Comparison of ENCODE assay signal across 1 cellular context in the genomic region with DNA sequence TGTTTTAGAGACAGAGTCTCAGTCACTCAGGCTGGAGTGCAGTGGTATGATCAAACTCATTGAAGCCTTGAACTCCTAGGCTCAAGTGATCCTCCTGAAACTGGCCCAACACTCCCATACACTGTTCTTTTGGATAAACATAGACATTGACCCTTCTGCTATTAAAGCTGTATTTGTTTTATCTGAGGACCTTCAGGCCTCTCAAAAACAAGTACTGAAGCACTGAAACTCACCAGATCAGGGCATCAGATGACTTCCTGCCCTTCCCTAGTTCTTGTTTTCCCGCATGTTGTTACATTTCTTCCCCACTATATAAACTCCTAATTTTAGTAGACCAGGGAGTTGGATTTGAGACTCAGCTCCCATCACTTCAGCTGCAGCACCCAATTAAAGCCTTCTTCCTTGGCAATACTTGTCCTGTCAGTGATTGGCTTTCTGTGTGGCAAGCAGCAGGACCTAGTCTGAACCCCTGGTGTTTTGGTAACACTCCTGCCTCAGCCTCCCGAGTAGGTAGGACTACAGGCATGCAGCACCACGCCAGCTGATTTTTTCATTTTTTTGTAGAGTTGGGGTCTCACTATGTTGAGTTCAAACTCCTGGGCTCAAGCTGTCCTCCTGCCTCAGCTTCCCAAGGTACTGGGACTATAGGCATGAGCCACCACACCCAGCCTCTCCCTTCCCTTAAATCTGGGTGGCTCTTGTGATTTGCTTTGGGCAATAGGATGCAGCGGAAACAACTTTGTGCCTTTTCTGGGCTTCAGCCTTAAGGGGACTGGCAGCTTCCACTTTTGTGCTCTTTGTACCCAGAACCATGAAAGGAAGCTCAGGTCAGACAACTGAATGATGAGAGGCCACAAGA.
TF ChIP-seq lines count a peak whose summit lies in the region.

No MANE protein-coding gene starts in this region.

TF ChIP-seq in A549, 52 proteins besides CTCF, POLR2A, EP300 and RAD21 (continued from another document):
- TF ChIP-seq, protein P1, sequence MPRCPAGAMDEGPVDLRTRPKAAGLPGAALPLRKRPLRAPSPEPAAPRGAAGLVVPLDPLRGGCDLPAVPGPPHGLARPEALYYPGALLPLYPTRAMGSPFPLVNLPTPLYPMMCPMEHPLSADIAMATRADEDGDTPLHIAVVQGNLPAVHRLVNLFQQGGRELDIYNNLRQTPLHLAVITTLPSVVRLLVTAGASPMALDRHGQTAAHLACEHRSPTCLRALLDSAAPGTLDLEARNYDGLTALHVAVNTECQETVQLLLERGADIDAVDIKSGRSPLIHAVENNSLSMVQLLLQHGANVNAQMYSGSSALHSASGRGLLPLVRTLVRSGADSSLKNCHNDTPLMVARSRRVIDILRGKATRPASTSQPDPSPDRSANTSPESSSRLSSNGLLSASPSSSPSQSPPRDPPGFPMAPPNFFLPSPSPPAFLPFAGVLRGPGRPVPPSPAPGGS (IDR thresholded peaks at IDR 0.05), result no peak
- TF ChIP-seq RCOR1 (IDR thresholded peaks at IDR 0.05; ENCODE audit: low read depth, low read length) (no peak), HDAC2 (IDR thresholded peaks at IDR 0.05) (no peak), GATA3 (IDR thresholded peaks at IDR 0.05; ENCODE audit: borderline replicate concordance) (no peak), JUN (IDR thresholded peaks at IDR 0.05) (no peak), CEBPB (IDR thresholded peaks at IDR 0.05) (no peak)
- TF ChIP-seq, protein P2, sequence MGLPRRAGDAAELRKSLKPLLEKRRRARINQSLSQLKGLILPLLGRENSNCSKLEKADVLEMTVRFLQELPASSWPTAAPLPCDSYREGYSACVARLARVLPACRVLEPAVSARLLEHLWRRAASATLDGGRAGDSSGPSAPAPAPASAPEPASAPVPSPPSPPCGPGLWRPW (IDR thresholded peaks at IDR 0.05), result no peak
